ENCODE assay signal across 8 cellular contexts in the genomic region with DNA sequence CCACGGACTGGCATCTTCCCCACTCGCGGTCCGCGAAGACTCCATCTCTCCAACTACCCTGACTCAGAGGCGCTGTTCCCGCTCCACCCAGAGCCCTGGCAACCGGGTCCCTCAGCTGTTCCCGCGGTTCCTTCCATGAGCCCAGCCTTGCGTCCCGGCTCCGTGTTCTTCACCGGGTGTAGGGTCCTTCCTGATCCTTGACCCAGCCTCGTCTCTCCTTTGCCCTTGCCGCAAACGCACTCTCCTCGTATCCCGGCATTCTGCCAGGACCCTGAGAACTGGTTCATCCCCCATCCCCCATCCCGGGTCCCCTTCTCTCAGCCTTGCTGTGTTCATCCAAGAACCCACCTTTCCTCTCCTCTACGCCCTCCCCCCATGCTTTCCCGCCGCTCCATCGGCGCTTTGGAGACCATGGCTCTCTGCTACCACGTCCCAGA. TPM values are rescaled to one million over a fixed set of nuclear protein-coding genes. Genes with fewer than 3 reads are reported as not detected.
DNase-seq lines count a peak whose midpoint lies in the region; ATAC-seq and TF ChIP-seq lines count a peak whose summit lies in the region.

No MANE protein-coding gene starts in this region.

- H3K4me3 ChIP-seq in heart left ventricle (peak overlapping the region in 10 of 12 donors; percentile 10 to 60 (median 46)), WI38 (ENCODE audit: low read depth, low read length) (peak overlapping the region; percentile 69), right atrium auricular region (peak overlapping the region; percentile 18 to 41), upper lobe of left lung (peak overlapping the region in 3 of 4 donors; percentile 39 to 64 (median 54)), testis (peak overlapping the region in 1 of 2 donors; percentile 38)

- WGBS in heart left ventricle, 4 donors, result 1% methylated on average over 26 of the region's 26 CpGs
- 1 to 2% methylated on average over 26 of the region's 26 CpGs for WGBS in upper lobe of left lung, 2 donors
- WGBS in testis, 2 donors, result 1% methylated on average over 21 to 26 of the region's 26 CpGs

- no peak overlapping the region for H3K27ac ChIP-seq in heart left ventricle
- H3K27ac ChIP-seq in right atrium auricular region, result no peak overlapping the region
- peak overlapping the region in 3 of 4 donors; percentile 64 to 82 (median 69) for H3K27ac ChIP-seq in upper lobe of left lung
- no peak overlapping the region for H3K27ac ChIP-seq in testis

- TF ChIP-seq POLR2A in heart left ventricle (IDR thresholded peaks at IDR 0.05) (no peak), upper lobe of left lung (IDR thresholded peaks at IDR 0.05) (no peak), testis (IDR thresholded peaks at IDR 0.05) (no peak)

- TF ChIP-seq EP300 in upper lobe of left lung (IDR thresholded peaks at IDR 0.05), result no peak

- H3K9me3 ChIP-seq in heart left ventricle (no peaks in the 10 kb centered on the region), right atrium auricular region (no peaks in the 10 kb centered on the region), upper lobe of left lung (no peaks in the 10 kb centered on the region), testis (no peaks in the 10 kb centered on the region)

- H3K4me1 ChIP-seq in heart left ventricle (peaks cover 10 to 94% (median 66%) of the 10 kb centered on the region in 12 donors), right atrium auricular region (peaks cover 0 to 82% of the 10 kb centered on the region in 2 donors), upper lobe of left lung (peaks cover 94 to 100% (median 98%) of the 10 kb centered on the region in 4 donors), testis (peaks cover 44% of the 10 kb centered on the region)

- ATAC-seq in heart left ventricle, result no peak
- ATAC-seq in upper lobe of left lung (ENCODE audit: low FRiP score in 2 of 2), result peak in 1 of 2 donors; percentile 5

- peaks cover 0 to 7% (median 4%) of the 10 kb centered on the region in 9 donors for H3K36me3 ChIP-seq in heart left ventricle
- no peaks in the 10 kb centered on the region for H3K36me3 ChIP-seq in right atrium auricular region
- peaks cover under 1 to 9% (median 6%) of the 10 kb centered on the region in 4 donors for H3K36me3 ChIP-seq in upper lobe of left lung
- no peaks in the 10 kb centered on the region for H3K36me3 ChIP-seq in testis (ENCODE audit: low read depth, missing control alignments)

- DNase-seq in heart left ventricle, result peak in 1 of 5 donors; percentile 34
- DNase-seq in cardiac septum (ENCODE audit: low spot score), result no peak
- no peak for DNase-seq in right atrium auricular region (ENCODE audit: low spot score)
- DNase-seq in upper lobe of left lung, result peak in 1 of 2 donors; percentile 65
- DNase-seq in testis, result no peak
- no peak for DNase-seq in CD1c-positive myeloid dendritic cell (ENCODE audit: extremely low spot score)
- DNase-seq in NCI-H2196 (lab: John Stamatoyannopoulos, UW; ENCODE audit: unreplicated experiment), result no peak

- H3K27me3 ChIP-seq in heart left ventricle (peaks cover 39 to 88% (median 78%) of the 10 kb centered on the region in 9 donors), right atrium auricular region (peaks cover 39 to 56% of the 10 kb centered on the region in 2 donors), upper lobe of left lung (peaks cover 0 to 42% (median 21%) of the 10 kb centered on the region in 4 donors), testis (peaks cover 5% of the 10 kb centered on the region)

- intact Hi-C loops in heart left ventricle (cut with DNase I) (no loop called here), cardiac septum (cut with DNase I) (no loop called here), testis (cut with DNase I; ENCODE audit: low total_unique reads) (no loop called here)

- TF ChIP-seq CTCF in heart left ventricle (IDR thresholded peaks at IDR 0.05) (no peak), WI38 (IDR thresholded peaks at IDR 0.05; ENCODE audit: low read depth, low read length) (no peak), right atrium auricular region (IDR thresholded peaks at IDR 0.05) (no peak), upper lobe of left lung (IDR thresholded peaks at IDR 0.05) (no peak), testis (IDR thresholded peaks at IDR 0.05) (no peak)

RNA-seq across cellular contexts. Expression of gene ICAM5, which starts 0.7 kb away (rescaled TPM):
- under 1 TPM in 7 of 9 donors, not detected in 2; 0.19 to 0.98 (median 0.34) TPM for total RNA-seq in heart left ventricle
- under 1 TPM; 0.11 to 0.35 TPM for polyA plus RNA-seq in heart left ventricle
- total RNA-seq in cardiac septum, result 0.67 TPM
- total RNA-seq in right atrium auricular region, result 1 to 10 TPM in 1 of 2 donors, under 1 TPM in 1; 0.22 to 1.7 TPM
- 100 to 1,000 TPM in 1 of 6 donors, 10 to 100 TPM in 5; 19.5 to 102 (median 27.2) TPM for total RNA-seq in upper lobe of left lung
- 1 to 10 TPM; 4.3 to 7.6 TPM for total RNA-seq in testis
- 5.4 TPM for polyA plus RNA-seq in testis (ENCODE audit: insufficient read depth, low read depth, low replicate concordance)

RNA-seq across cellular contexts. Expression of gene ICAM4, which starts 3.7 kb away (rescaled TPM):
- total RNA-seq in heart left ventricle (1 to 10 TPM in 2 of 9 donors, under 1 TPM in 4, not detected in 3; 0.21 to 1.2 (median 0.67) TPM), cardiac septum (0.46 TPM), right atrium auricular region (under 1 TPM in 1 of 2 donors, not detected in 1; 0.55 TPM), upper lobe of left lung (10 to 100 TPM in 5 of 6 donors, 1 to 10 TPM in 1; 6.3 to 24.3 (median 12.0) TPM), testis (under 1 TPM; 0.25 to 0.47 TPM)
- polyA plus RNA-seq in heart left ventricle (under 1 TPM; 0.33 to 0.57 TPM), testis (ENCODE audit: insufficient read depth, low read depth, low replicate concordance) (0.28 TPM)

RNA-seq across cellular contexts. Expression of gene ZGLP1, which starts 19.2 kb away (rescaled TPM):
- total RNA-seq in heart left ventricle (1 to 10 TPM in 4 of 9 donors, under 1 TPM in 5; 0.16 to 2.2 (median 0.83) TPM), cardiac septum (1.9 TPM), right atrium auricular region (under 1 TPM in 1 of 2 donors, not detected in 1; 0.90 TPM), upper lobe of left lung (10 to 100 TPM in 1 of 6 donors, 1 to 10 TPM in 5; 1.8 to 21.6 (median 5.4) TPM), testis (10 to 100 TPM; 12.8 to 22.1 TPM)
- polyA plus RNA-seq in heart left ventricle (1 to 10 TPM; 1.1 TPM), testis (ENCODE audit: insufficient read depth, low read depth, low replicate concordance) (10.5 TPM)

RNA-seq across cellular contexts. Expression of gene ICAM1, which starts 19.5 kb away (rescaled TPM):
- total RNA-seq in heart left ventricle (10 to 100 TPM in 5 of 9 donors, 1 to 10 TPM in 4; 6.0 to 87.6 (median 10.9) TPM), cardiac septum (9.8 TPM), right atrium auricular region (10 to 100 TPM; 15.2 to 24.4 TPM), upper lobe of left lung (100 to 1,000 TPM; 190 to 791 (median 356) TPM), testis (10 to 100 TPM; 10.1 to 18.0 TPM)
- polyA plus RNA-seq in heart left ventricle (1 to 10 TPM; 6.1 to 9.7 TPM), testis (ENCODE audit: insufficient read depth, low read depth, low replicate concordance) (14.3 TPM)

RNA-seq across cellular contexts. Expression of gene FDX2, which starts 25.4 kb away (rescaled TPM):
- total RNA-seq in heart left ventricle (10 to 100 TPM; 12.8 to 22.0 (median 16.6) TPM), cardiac septum (16.9 TPM), right atrium auricular region (10 to 100 TPM; 12.5 to 20.4 TPM), upper lobe of left lung (10 to 100 TPM; 16.6 to 27.5 (median 26.0) TPM), testis (10 to 100 TPM; 35.7 to 40.2 TPM)
- polyA plus RNA-seq in heart left ventricle (10 to 100 TPM; 32.7 to 37.3 TPM), testis (ENCODE audit: insufficient read depth, low read depth, low replicate concordance) (26.8 TPM)

Comparison
In these comparisons a context has a peak if more than half of its experiments do, and no peak if none do; other contexts are left out.
1. H3K27ac ChIP-seq: peak in upper lobe of left lung (3 of 4); none in heart left ventricle (0 of 12), right atrium auricular region (0 of 2) and testis (0 of 2).